ENCODE assay signal across 8 cellular contexts in the genomic region with DNA sequence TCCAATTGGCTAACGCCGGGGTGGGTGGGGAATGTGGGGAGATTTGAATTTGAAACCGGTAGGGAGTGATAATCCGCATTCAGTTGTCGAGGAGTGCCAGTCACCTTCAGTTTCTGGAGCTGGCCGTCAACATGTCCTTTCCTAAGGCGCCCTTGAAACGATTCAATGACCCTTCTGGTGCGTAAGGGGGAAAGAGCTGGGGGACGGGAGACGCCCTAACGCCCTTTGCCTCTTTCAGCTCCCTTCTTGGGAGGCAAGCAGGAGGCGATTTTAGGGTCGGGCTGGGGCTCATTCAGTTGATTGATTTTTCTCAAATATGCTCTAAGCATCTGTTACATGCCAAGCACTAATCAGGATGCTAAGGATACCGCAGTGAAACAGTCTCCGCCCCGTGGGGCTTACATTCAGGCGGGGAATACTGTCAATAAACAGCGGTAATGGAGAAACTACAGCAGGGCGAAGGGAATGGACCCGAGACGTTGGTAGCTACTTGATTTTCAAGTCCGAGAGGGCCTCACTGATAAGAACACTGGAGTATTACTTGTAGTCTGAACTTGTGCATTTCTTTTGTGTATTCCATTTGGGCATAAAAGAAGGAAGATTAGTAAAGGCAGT. TPM values are rescaled to one million over a fixed set of nuclear protein-coding genes. Genes with fewer than 3 reads are reported as not detected.
DNase-seq lines count a peak whose midpoint lies in the region; FAIRE-seq and TF ChIP-seq lines count a peak whose summit lies in the region.

TSS of gene HMMR (plus strand) at position 71 of the 615 bp plus-strand sequence. CDS start at position 132, 61 bp downstream.

- H3K9me1 ChIP-seq in endothelial cell of umbilical vein (replicated peaks; ENCODE audit: control insufficient read depth, extremely low read depth, insufficient read depth, low read length): no peaks in the 10 kb centered on the region

- H2AFZ ChIP-seq in endothelial cell of umbilical vein (ENCODE audit: low read depth, low read length): peak within 1 kb of the TSS; percentile 92
- H2AFZ ChIP-seq in trophoblast cell (ENCODE audit: insufficient read depth, low read length, poor library complexity): peak within 1 kb of the TSS; percentile 92

- peaks cover 18% of the 10 kb centered on the region for H3K4me1 ChIP-seq in SJSA1 (replicated peaks)
- peaks cover 21% of the 10 kb centered on the region for H3K4me1 ChIP-seq in endothelial cell of umbilical vein (ENCODE audit: control insufficient read depth, extremely low read depth, insufficient read depth, low read length)
- H3K4me1 ChIP-seq in trophoblast cell (ENCODE audit: control insufficient read depth in 1 of 2, insufficient read depth in 2 of 2, low read length in 2 of 2): no peaks in the 10 kb centered on the region

- H2AK5ac ChIP-seq in trophoblast cell (ENCODE audit: low read length): peak within 1 kb of the TSS; percentile 84

- CTCF ChIA-PET in endothelial cell of umbilical vein (lab: Charles Lee): interaction anchor here (0.7 to 4.0 kb wide), 10 partner anchors 10 to 52 kb away, joined by 3 to 15 read pairs (median 6); partner anchors contain the start of genes CCNG1 and MAT2B

- peak within 1 kb of the TSS; percentile 97 for H3K14ac ChIP-seq in trophoblast cell (ENCODE audit: low read length)

- WGBS in trophoblast cell (ENCODE audit: extremely low coverage, insufficient coverage, insufficient read length): no CpG with 5 or more reads among the region's 23 CpGs

- no peak for FAIRE-seq in endothelial cell of umbilical vein (lab: Jason Lieb, UNC)

- peaks cover 50% of the 10 kb centered on the region for H3K4me1 Mint-ChIP-seq in HFFc6 (ENCODE audit: low read depth)

- H2BK12ac ChIP-seq in trophoblast cell (ENCODE audit: low read length): peak within 1 kb of the TSS; percentile 43

- TF ChIP-seq CTCF in HFFc6 (IDR thresholded peaks at IDR 0.05): no peak
- TF ChIP-seq CTCF in endothelial cell of umbilical vein (IDR thresholded peaks at IDR 0.05; ENCODE audit: extremely low read depth in 1 of 2, insufficient read depth in 1 of 2, low read depth in 1 of 2, low read length in 2 of 2): no peak

- no peak for TF ChIP-seq POLR2A in endothelial cell of umbilical vein (IDR thresholded peaks at IDR 0.05; ENCODE audit: low read depth, low read length)

- H3K18ac ChIP-seq in trophoblast cell (ENCODE audit: low read length): peak within 1 kb of the TSS; percentile 97

- peak within 1 kb of the TSS; percentile 100 for H3K27ac Mint-ChIP-seq in HFFc6

- peaks cover 18% of the 10 kb centered on the region for H3K36me3 Mint-ChIP-seq in HFFc6 (ENCODE audit: low read depth)

- H3K4me2 ChIP-seq in endothelial cell of umbilical vein (ENCODE audit: insufficient read depth, low read length) (peak within 1 kb of the TSS; percentile 99), trophoblast cell (ENCODE audit: low read length) (peak within 1 kb of the TSS; percentile 99)

- H3K27ac ChIP-seq in SJSA1 (peak within 1 kb of the TSS; percentile 99), endothelial cell of umbilical vein (ENCODE audit: insufficient read depth, low read depth, low read length) (peak within 1 kb of the TSS; percentile 99), trophoblast cell (ENCODE audit: low read depth, low read length) (peak within 1 kb of the TSS; percentile 97)

- peak within 1 kb of the TSS; percentile 93 for H3K4ac ChIP-seq in trophoblast cell (ENCODE audit: low read depth, low read length)

- no peaks in the 10 kb centered on the region for H4K20me1 ChIP-seq in endothelial cell of umbilical vein (replicated peaks; ENCODE audit: control insufficient read depth, extremely low read depth, insufficient read depth, low read length)

- peak; percentile 45 for DNase-seq in NCI-H1436 (lab: John Stamatoyannopoulos, UW)
- DNase-seq in NCI-H1436 treated with DMSO at 0.1 percent for 48 hours (lab: John Stamatoyannopoulos, UW): no peak
- DNase-seq in HFFc6: no peak
- no peak for DNase-seq in SJSA1 (ENCODE audit: low read depth in 1 of 2, low spot score in 2 of 2)
- DNase-seq in endothelial cell of umbilical vein (ENCODE audit: low read depth, low spot score): no peak
- peak; percentile 26 to 39 for DNase-seq in trophoblast cell
- no peak for DNase-seq in stimulated activated CD4-positive, alpha-beta T cell treated with anti-CD3 and anti-CD28 coated beads, Interleukin-15, amount 100 ng/mL, for 24 hours
- DNase-seq in activated CD4-positive, alpha-beta T cell treated with anti-CD3 and anti-CD28 coated beads, Interleukin-2, amount 50 U/mL, for 1 hour: no peak

- peak within 1 kb of the TSS; percentile 97 for H4K8ac ChIP-seq in trophoblast cell (ENCODE audit: low read depth, low read length)

- H3K4me3 Mint-ChIP-seq in HFFc6: peak within 1 kb of the TSS; percentile 94

- H3K79me2 ChIP-seq in endothelial cell of umbilical vein (ENCODE audit: control insufficient read depth, insufficient read depth, low read length) (peaks cover 38% of the 10 kb centered on the region), trophoblast cell (ENCODE audit: control insufficient read depth, insufficient read depth, low read length, poor library complexity) (peaks cover 8% of the 10 kb centered on the region)

- peak within 1 kb of the TSS; percentile 96 for H2BK120ac ChIP-seq in trophoblast cell (ENCODE audit: insufficient read depth, low read length, poor library complexity)

- H2BK5ac ChIP-seq in trophoblast cell (ENCODE audit: low read depth, low read length, poor library complexity): peak within 1 kb of the TSS; percentile 90

- no peaks in the 10 kb centered on the region for H3K27me3 Mint-ChIP-seq in HFFc6 (ENCODE audit: insufficient read depth)

- no peaks in the 10 kb centered on the region; the same call in 1 of the 2 replicates for H3K9me3 Mint-ChIP-seq in HFFc6

- peak within 1 kb of the TSS; percentile 96 for H4K91ac ChIP-seq in trophoblast cell (ENCODE audit: low read depth, low read length)

- intact Hi-C loops in endothelial cell of umbilical vein (cut with micrococcal nuclease): loop anchor here (1.0 to 5.0 kb wide), 6 partner anchors 23 to 407 kb away; partner anchors contain the start of genes CCNG1 and MAT2B

- dilution Hi-C loops in endothelial cell of umbilical vein (cut with MboI; ENCODE audit: extremely low pct_ligation_motif_present, low sequenced_read_pairs): no loop called here

- H3K23ac ChIP-seq in trophoblast cell (ENCODE audit: low read length): no peak within 1 kb of the TSS

- POLR2A ChIA-PET in endothelial cell of umbilical vein (lab: Charles Lee): interaction anchor here (0.7 to 3.9 kb wide), 6 partner anchors 22 to 298 kb away, joined by 3 to 34 read pairs (median 7); partner anchors contain the start of genes CCNG1 and MAT2B

- H3K4me3 ChIP-seq in SJSA1 (peak within 1 kb of the TSS; percentile 64), endothelial cell of umbilical vein (replicated peaks in 1 of 3; ENCODE audit: insufficient read depth in 1 of 3, low read depth in 1 of 3, low read length in 3 of 3) (peak within 1 kb of the TSS; percentile 85 to 96 (median 92)), trophoblast cell (ENCODE audit: low read depth, low read length) (peak within 1 kb of the TSS; percentile 84)

- H3K9ac ChIP-seq in endothelial cell of umbilical vein (replicated peaks; ENCODE audit: extremely low read depth, insufficient read depth, low read length) (peak within 1 kb of the TSS; percentile 96), trophoblast cell (ENCODE audit: low read length) (peak within 1 kb of the TSS; percentile 93)

- peaks cover 36% of the 10 kb centered on the region for H3K36me3 ChIP-seq in SJSA1
- no peaks in the 10 kb centered on the region for H3K36me3 ChIP-seq in endothelial cell of umbilical vein (ENCODE audit: control insufficient read depth in 2 of 2, extremely low read depth in 1 of 2, insufficient read depth in 2 of 2, low read length in 2 of 2)
- H3K36me3 ChIP-seq in trophoblast cell (ENCODE audit: control insufficient read depth in 1 of 2, insufficient read depth in 2 of 2, low read length in 2 of 2): peaks cover 2 to 9% of the 10 kb centered on the region in 2 experiments

- BruUV-seq in endothelial cell of umbilical vein (replicated peaks; lab: Mats Ljungman, UMichigan): TSS peak; percentile 94

- no peaks in the 10 kb centered on the region for H3K9me3 ChIP-seq in SJSA1 (replicated peaks)
- H3K9me3 ChIP-seq in endothelial cell of umbilical vein (replicated peaks; ENCODE audit: control insufficient read depth, insufficient read depth, low read length): no peaks in the 10 kb centered on the region
- H3K9me3 ChIP-seq in trophoblast cell (ENCODE audit: insufficient read depth, low read depth, low read length): no peaks in the 10 kb centered on the region

- peaks cover 16% of the 10 kb centered on the region for H3K79me1 ChIP-seq in trophoblast cell (ENCODE audit: low read length)

- H3K27me3 ChIP-seq in SJSA1 (replicated peaks) (no peaks in the 10 kb centered on the region), endothelial cell of umbilical vein (ENCODE audit: control insufficient read depth in 2 of 2, insufficient read depth in 2 of 2, low read length in 2 of 2) (no peaks in the 10 kb centered on the region), trophoblast cell (ENCODE audit: insufficient read depth, low read length) (no peaks in the 10 kb centered on the region)

- peak within 1 kb of the TSS; percentile 95 for H4K12ac ChIP-seq in trophoblast cell (ENCODE audit: low read depth, low read length)

TF ChIP-seq in endothelial cell of umbilical vein, 7 proteins besides CTCF, POLR2A, EP300 and RAD21:
- TF ChIP-seq FOS (IDR thresholded peaks at IDR 0.05; ENCODE audit: borderline replicate concordance, insufficient read depth, low read length) (no peak), POLR2AphosphoS5 (IDR thresholded peaks at IDR 0.05; ENCODE audit: insufficient read depth, low read depth, low read length) (peak; percentile 2)

RNA-seq across cellular contexts. Expression of gene HMMR, which starts in this region (rescaled TPM):
- total RNA-seq in HFFc6 (2021; fragmentation: NEBNext Ultra II Directional; extraction: Animal tissue kit (Norgen Biotek cat#: 25700)): 10 to 100 TPM; 16.2 to 37.0 (median 32.5) TPM
- 117 and 119 TPM in 2 replicates for total RNA-seq in SJSA1 (2014; rRNA removed; shearing (Covaris generic))
- 26.0 and 31.0 TPM in 2 replicates for total RNA-seq in endothelial cell of umbilical vein
- 3.9 and 5.5 TPM in 2 replicates for polyA plus RNA-seq in endothelial cell of umbilical vein
- 9.5 and 11.6 TPM in 2 replicates for polyA plus RNA-seq in endothelial cell of umbilical vein (2011; cell fraction: cytosol; rRNA removed)
- polyA plus RNA-seq in endothelial cell of umbilical vein (2011; cell fraction: nucleus; rRNA removed): 7.5 and 16.0 TPM in 2 replicates
- polyA plus RNA-seq in endothelial cell of umbilical vein (2012): 9.5 and 25.6 TPM in 2 replicates
- 3.2 and 3.3 TPM in 2 replicates for polyA minus RNA-seq in endothelial cell of umbilical vein
- 16.4 TPM for polyA minus RNA-seq in endothelial cell of umbilical vein (2011; cell fraction: cytosol; rRNA and poly(A)+ RNA removed)
- polyA minus RNA-seq in endothelial cell of umbilical vein (2011; cell fraction: nucleus; rRNA and poly(A)+ RNA removed): 5.3 and 12.6 TPM in 2 replicates
- 33.1 and 37.3 TPM in 2 replicates for polyA plus RNA-seq in trophoblast cell (2013)

Comparison
In these comparisons a context has a peak if more than half of its experiments do, and no peak if none do; other contexts are left out.
1. DNase-seq: peak in NCI-H1436 (single experiment) and trophoblast cell (2 of 2); none in NCI-H1436 treated with DMSO at 0.1 percent for 48 hours (single experiment), HFFc6 (single experiment), SJSA1 (0 of 2), endothelial cell of umbilical vein (single experiment), stimulated activated CD4-positive, alpha-beta T cell treated with anti-CD3 and anti-CD28 coated beads, Interleukin-15, amount 100 ng/mL, for 24 hours (single experiment) and activated CD4-positive, alpha-beta T cell treated with anti-CD3 and anti-CD28 coated beads, Interleukin-2, amount 50 U/mL, for 1 hour (single experiment).
2. Peak in every context shown above with its lines, with median percentiles within 50 percentile points of each other: H3K27ac ChIP-seq and H3K4me3 ChIP-seq.